In the genomic region with DNA sequence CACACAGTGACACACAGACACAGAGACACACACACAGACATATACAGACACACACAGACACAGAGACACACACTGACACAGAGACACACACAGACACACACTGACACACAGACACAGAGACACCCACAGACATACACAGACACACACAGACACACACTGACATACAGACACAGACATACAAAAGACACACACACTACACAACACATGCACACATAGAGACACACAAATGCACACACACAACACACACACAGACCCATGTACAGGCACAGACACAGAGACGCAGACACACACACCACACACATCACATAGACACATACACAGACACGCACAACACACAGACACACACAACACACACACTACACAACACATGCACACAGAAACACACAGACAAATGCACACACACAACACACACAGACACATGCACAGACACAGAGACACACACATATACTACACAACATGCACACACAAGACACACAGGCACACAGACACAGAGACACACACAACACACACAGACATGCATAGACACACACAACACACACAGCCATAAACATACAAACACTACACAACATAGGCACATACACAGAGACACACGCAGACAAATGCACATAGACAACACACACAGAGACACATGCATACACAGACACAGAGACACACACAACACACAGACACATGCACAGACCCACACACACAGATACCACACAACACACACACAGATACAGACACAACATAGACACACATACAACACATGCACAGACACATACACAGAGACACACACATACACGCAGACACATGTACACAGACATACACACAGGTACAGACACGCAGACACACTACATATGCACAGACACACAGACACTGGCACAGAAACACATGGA, we compare ENCODE assay signal across 2 cellular contexts.
TF ChIP-seq lines count a peak whose summit lies in the region.

No MANE protein-coding gene starts in this region.

TF ChIP-seq in IMR-90, 13 proteins besides CTCF, POLR2A, EP300 and RAD21:
- TF ChIP-seq MAZ (IDR thresholded peaks at IDR 0.05; ENCODE audit: borderline replicate concordance, low read depth, low read length) (no peak), ELK1 (IDR thresholded peaks at IDR 0.05; ENCODE audit: borderline replicate concordance, low read depth, low read length) (no peak), MAFK (IDR thresholded peaks at IDR 0.05; ENCODE audit: low read depth, low read length) (no peak), USF2 (IDR thresholded peaks at IDR 0.05; ENCODE audit: low read depth, low read length) (no peak), SMC3 (IDR thresholded peaks at IDR 0.05; ENCODE audit: low read depth, low read length) (no peak), MXI1 (IDR thresholded peaks at IDR 0.05; ENCODE audit: borderline replicate concordance, low read depth, low read length) (no peak), RCOR1 (IDR thresholded peaks at IDR 0.05; ENCODE audit: insufficient replicate concordance, low read length) (no peak), RFX5 (IDR thresholded peaks at IDR 0.05; ENCODE audit: low read depth, low read length) (no peak), FOS (IDR thresholded peaks at IDR 0.05; ENCODE audit: low read depth, low read length) (no peak), CHD1 (IDR thresholded peaks at IDR 0.05; ENCODE audit: low read depth, low read length) (no peak), CEBPB (IDR thresholded peaks at IDR 0.05; ENCODE audit: low read depth, low read length) (no peak), NFE2L2 (IDR thresholded peaks at IDR 0.05; ENCODE audit: low read depth, low read length) (no peak), BHLHE40 (IDR thresholded peaks at IDR 0.05; ENCODE audit: low read depth, low read length) (no peak)

TF ChIP-seq in H1, 55 proteins besides CTCF, POLR2A, EP300 and RAD21:
- no peak for TF ChIP-seq SAP30 (IDR thresholded peaks at IDR 0.05; ENCODE audit: insufficient read depth, insufficient replicate concordance, low read length)
- TF ChIP-seq RNF2 (IDR thresholded peaks at IDR 0.05; ENCODE audit: borderline replicate concordance, low read depth, low read length, missing control alignments, poor library complexity, severe bottlenecking): no peak
- no peak for TF ChIP-seq HDAC6 (IDR thresholded peaks at IDR 0.05; ENCODE audit: low read depth, low read length)
- TF ChIP-seq EGR1 (IDR thresholded peaks at IDR 0.05; ENCODE audit: borderline replicate concordance, low read depth, low read length): no peak
- no peak for TF ChIP-seq SP1 (IDR thresholded peaks at IDR 0.05; ENCODE audit: low read depth, low read length)
- no peak for TF ChIP-seq FOSL1 (IDR thresholded peaks at IDR 0.05; ENCODE audit: insufficient read depth, low read depth, low read length)
- no peak for TF ChIP-seq MAFK (IDR thresholded peaks at IDR 0.05; ENCODE audit: low read depth, low read length)
- no peak for TF ChIP-seq CBX5 (IDR thresholded peaks at IDR 0.05; ENCODE audit: low read depth, low read length)
TF ChIP-seq in H1: peak in this region for 0.
